Comparison of ENCODE assay signal across 29 cellular contexts in genomic region chr15:77296773-77297337, GRCh38.
"Had no signal": no experiment of that assay in that cellular context is flagged by ENCODE, and none has a peak within 500 bp of the region (broad histone marks: within the 10 kb centered on the region; RNA-seq: fewer than 3 reads in every experiment).

No MANE protein-coding gene starts in this region.

- DNase-seq: cerebellar nuclear complex; cortex of kidney; effector memory CD8-positive, alpha-beta T cell; erythroblast; esophagus squamous epithelium; foreskin fibroblast; heart right ventricle; hippocampal formation; left cardiac atrium; left lung; mesendoderm; midbrain; naive thymus-derived CD8-positive, alpha-beta T cell; nephron progenitor cell; nucleus accumbens; pancreas; right lobe of liver; stimulated activated CD4-positive, alpha-beta T cell treated with anti-CD3 and anti-CD28 coated beads, Interleukin-12 subunit alpha, Interleukin-12 subunit beta, amount 100 ng/mL, for 4 hours; stimulated activated CD4-positive, alpha-beta T cell treated with anti-CD3 and anti-CD28 coated beads, Interleukin-2, amount 100 ng/mL, for 24 hours; stimulated activated CD4-positive, alpha-beta T cell treated with anti-CD3 and anti-CD28 coated beads, Interleukin-4, amount 100 ng/mL, for 24 hours; stimulated activated naive CD4-positive, alpha-beta T cell treated with Interleukin-2 at 50 U/mL for 16 hours; stomach; thyroid gland; trophoblast cell had no signal

- H3K9me3 ChIP-seq: esophagus squamous epithelium, gastroesophageal sphincter, heart right ventricle, left lung, pancreas, right lobe of liver, stomach, thyroid gland had no signal

- H3K27me3 Mint-ChIP-seq: effector memory CD8-positive, alpha-beta T cell had no signal

- H3K4me1 ChIP-seq: esophagus squamous epithelium, gastroesophageal sphincter, left lung, pancreas, right lobe of liver, stomach, thyroid gland had no signal

- H3K36me3 Mint-ChIP-seq: naive thymus-derived CD8-positive, alpha-beta T cell; stimulated activated effector memory CD8-positive, alpha-beta T cell treated with anti-CD3 and anti-CD28 coated beads, Interleukin-12 subunit alpha, Interleukin-12 subunit beta, amount 100 ng/mL, for 72 hours had no signal

- ATAC-seq: effector memory CD8-positive, alpha-beta T cell; gastroesophageal sphincter; left cardiac atrium; left lung; naive thymus-derived CD8-positive, alpha-beta T cell; pancreas; right lobe of liver; stimulated activated effector memory CD8-positive, alpha-beta T cell treated with anti-CD3 and anti-CD28 coated beads, Interleukin-12 subunit alpha, Interleukin-12 subunit beta, amount 100 ng/mL, for 72 hours had no signal

- H3K4me3 Mint-ChIP-seq: effector memory CD8-positive, alpha-beta T cell; naive thymus-derived CD8-positive, alpha-beta T cell; nephron progenitor cell; stimulated activated effector memory CD8-positive, alpha-beta T cell treated with anti-CD3 and anti-CD28 coated beads, Interleukin-12 subunit alpha, Interleukin-12 subunit beta, amount 100 ng/mL, for 72 hours had no signal

- H3K27ac ChIP-seq: esophagus squamous epithelium, gastroesophageal sphincter, left lung, pancreas, right lobe of liver, stomach, thyroid gland had no signal

- H3K4me1 Mint-ChIP-seq: naive thymus-derived CD8-positive, alpha-beta T cell; nephron progenitor cell; stimulated activated effector memory CD8-positive, alpha-beta T cell treated with anti-CD3 and anti-CD28 coated beads, Interleukin-12 subunit alpha, Interleukin-12 subunit beta, amount 100 ng/mL, for 72 hours had no signal

- FAIRE-seq: endometrium, islet of Langerhans, pancreas had no signal

- H3K4me3 ChIP-seq: esophagus squamous epithelium, gastroesophageal sphincter, heart right ventricle, left lung, pancreas, right lobe of liver, smooth muscle cell, stomach, thyroid gland had no signal

- H3K27me3 ChIP-seq: esophagus squamous epithelium, gastroesophageal sphincter, heart right ventricle, left lung, pancreas, right lobe of liver, stomach, thyroid gland had no signal

- H3K36me3 ChIP-seq: esophagus squamous epithelium, gastroesophageal sphincter, left lung, pancreas, right lobe of liver, stomach, thyroid gland had no signal

- H3K9me3 Mint-ChIP-seq: effector memory CD8-positive, alpha-beta T cell; naive thymus-derived CD8-positive, alpha-beta T cell; nephron progenitor cell; stimulated activated effector memory CD8-positive, alpha-beta T cell treated with anti-CD3 and anti-CD28 coated beads, Interleukin-12 subunit alpha, Interleukin-12 subunit beta, amount 100 ng/mL, for 72 hours had no signal

- H3K27ac Mint-ChIP-seq: effector memory CD8-positive, alpha-beta T cell; naive thymus-derived CD8-positive, alpha-beta T cell; nephron progenitor cell; stimulated activated effector memory CD8-positive, alpha-beta T cell treated with anti-CD3 and anti-CD28 coated beads, Interleukin-12 subunit alpha, Interleukin-12 subunit beta, amount 100 ng/mL, for 72 hours had no signal
